9 cellular contexts compared by ENCODE assay signal in the genomic region with DNA sequence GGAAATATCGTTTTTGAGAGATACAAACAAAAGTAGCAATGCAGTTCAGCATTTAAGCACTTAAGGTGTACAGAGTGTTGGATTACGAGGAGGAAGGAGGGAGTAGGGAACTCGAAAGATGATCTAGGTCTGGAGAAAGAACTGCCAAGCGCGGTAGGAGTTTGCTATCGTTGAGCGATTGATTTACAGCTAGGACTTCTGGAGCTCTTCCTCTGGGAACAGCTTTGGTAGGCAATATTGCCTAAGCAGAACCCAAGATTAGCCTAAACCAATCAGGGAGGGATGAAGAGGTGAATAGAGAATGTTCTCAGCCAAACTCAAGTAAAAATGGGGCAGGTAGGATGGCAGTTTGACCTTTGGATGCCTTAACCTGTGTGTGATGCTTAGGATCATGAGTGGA. TPM values are rescaled to one million over a fixed set of nuclear protein-coding genes. Genes with fewer than 3 reads are reported as not detected.
DNase-seq lines count a peak whose midpoint lies in the region; FAIRE-seq and TF ChIP-seq lines count a peak whose summit lies in the region.
"Had no signal": no experiment of that assay in that cellular context is flagged by ENCODE, and none has a peak within 500 bp of the region (broad histone marks: within the 10 kb centered on the region; RNA-seq: fewer than 3 reads in every experiment).

No MANE protein-coding gene starts in this region.

- CTCF ChIA-PET in activated CD4-positive, alpha-beta T cell treated with anti-CD3 and anti-CD28 coated beads, Interleukin-2, amount 10 ng/mL, durations not matched to agents 7 days and 5 days (lab: Charles Lee) = interaction anchor here (0.6 to 3.0 kb wide), 6 partner anchors 10 to 411 kb away, joined by 3 to 24 read pairs (median 8); no protein-coding TSS in a partner anchor

- no peak for TF ChIP-seq CTCF in kidney (IDR thresholded peaks at IDR 0.05; ENCODE audit: borderline replicate concordance, extremely low read depth, insufficient read depth)
- no peak for TF ChIP-seq CTCF in thyroid gland (IDR thresholded peaks at IDR 0.05)

- peak overlapping the region; percentile 97 for H3K4me3 Mint-ChIP-seq in activated CD4-positive, alpha-beta T cell treated with anti-CD3 and anti-CD28 coated beads, Interleukin-2, amount 10 ng/mL, durations not matched to agents 7 days and 5 days
- H3K4me3 Mint-ChIP-seq in activated T-helper 2 cell treated with anti-CD3 and anti-CD28 coated beads, Interferon-gamma antibody, Interleukin-2, Interleukin-4, amounts not matched to agents 10 μg/mL and 5 μg/mL and 100 μg/mL, durations not matched to agents 14 hours and 24 hours and 36 hours (ENCODE audit: low read depth) = peak overlapping the region; percentile 98

- H3K9me3 Mint-ChIP-seq in activated CD4-positive, alpha-beta T cell treated with anti-CD3 and anti-CD28 coated beads, Interleukin-2, amount 10 ng/mL, durations not matched to agents 7 days and 5 days = no peaks in the 10 kb centered on the region
- no peaks in the 10 kb centered on the region for H3K9me3 Mint-ChIP-seq in activated T-helper 2 cell treated with anti-CD3 and anti-CD28 coated beads, Interferon-gamma antibody, Interleukin-2, Interleukin-4, amounts not matched to agents 10 μg/mL and 5 μg/mL and 100 μg/mL, durations not matched to agents 14 hours and 24 hours and 36 hours

- H3K9me3 ChIP-seq in kidney (ENCODE audit: control insufficient read depth in 1 of 2, low read length in 2 of 2) (no peaks in the 10 kb centered on the region), thyroid gland (no peaks in the 10 kb centered on the region)

- peaks cover 58% of the 10 kb centered on the region for H3K4me1 Mint-ChIP-seq in activated CD4-positive, alpha-beta T cell treated with anti-CD3 and anti-CD28 coated beads, Interleukin-2, amount 10 ng/mL, durations not matched to agents 7 days and 5 days
- H3K4me1 Mint-ChIP-seq in activated T-helper 2 cell treated with anti-CD3 and anti-CD28 coated beads, Interferon-gamma antibody, Interleukin-2, Interleukin-4, amounts not matched to agents 10 μg/mL and 5 μg/mL and 100 μg/mL, durations not matched to agents 14 hours and 24 hours and 36 hours (ENCODE audit: low read depth) = peaks cover 48% of the 10 kb centered on the region

- H3K27ac ChIP-seq in kidney (ENCODE audit: low read depth in 2 of 2, low read length in 2 of 2) = no peak overlapping the region
- H3K27ac ChIP-seq in thyroid gland = peak overlapping the region in 2 of 3 donors; percentile 76 to 88

- POLR2A ChIA-PET in activated CD4-positive, alpha-beta T cell treated with anti-CD3 and anti-CD28 coated beads, Interleukin-2, amount 10 ng/mL, durations not matched to agents 7 days and 5 days (lab: Charles Lee) = interaction anchor here (1.0 kb wide), 1 partner anchor 377 kb away, joined by 3 read pairs; no protein-coding TSS in a partner anchor

- H3K4me1 ChIP-seq in kidney (ENCODE audit: control insufficient read depth in 1 of 2, insufficient read depth in 1 of 2, low read depth in 1 of 2, low read length in 2 of 2) = peaks cover 15 to 25% of the 10 kb centered on the region in 2 donors
- H3K4me1 ChIP-seq in thyroid gland = peaks cover 44 to 45% of the 10 kb centered on the region in 2 donors

- DNase-seq in activated CD4-positive, alpha-beta T cell treated with anti-CD3 and anti-CD28 coated beads, Interleukin-2, amount 10 ng/mL, durations not matched to agents 7 days and 5 days = no peak
- no peak for DNase-seq in activated CD4-positive, alpha-beta T cell treated with anti-CD3 and anti-CD28 coated beads for 1 hour
- no peak for DNase-seq in activated T-helper 2 cell treated with anti-CD3 and anti-CD28 coated beads, Interferon-gamma antibody, Interleukin-2, Interleukin-4, amounts not matched to agents 10 μg/mL and 5 μg/mL and 100 μg/mL, durations not matched to agents 14 hours and 24 hours and 36 hours (ENCODE audit: low spot score)
- DNase-seq in kidney = no peak
- no peak for DNase-seq in thyroid gland
- DNase-seq in HUDEP-2 (lab: John Stamatoyannopoulos, UW; ENCODE audit: unreplicated experiment in 76 of 76) = no peak
- no peak for DNase-seq in cortex of kidney (lab: John Stamatoyannopoulos, UW)
- no peak for DNase-seq in kidney tubule cell (ENCODE audit: low spot score)

- no peaks in the 10 kb centered on the region for H3K36me3 ChIP-seq in kidney (ENCODE audit: control insufficient read depth in 1 of 2, insufficient read depth in 2 of 2, low read length in 2 of 2)
- H3K36me3 ChIP-seq in thyroid gland = peaks cover 0 to 5% of the 10 kb centered on the region in 2 donors

- peak overlapping the region; percentile 77 to 85 for H3K9ac ChIP-seq in kidney (ENCODE audit: low read length in 2 of 2)

- intact Hi-C loops in activated T-helper 2 cell treated with anti-CD3 and anti-CD28 coated beads, Interferon-gamma antibody, Interleukin-2, Interleukin-4, amounts not matched to agents 10 μg/mL and 5 μg/mL and 100 μg/mL, durations not matched to agents 14 hours and 24 hours and 36 hours (cut with micrococcal nuclease) = loop anchor here (2.0 kb wide), 5 partner anchors 13 to 209 kb away; partner anchors contain the start of genes GLIPR2 and RNF38
- intact Hi-C loops in kidney (cut with DNase I) (no loop called here), thyroid gland (cut with DNase I) (no loop called here)

- no peak for TF ChIP-seq POLR2A in thyroid gland (IDR thresholded peaks at IDR 0.05)

- no peaks in the 10 kb centered on the region for H3K27me3 ChIP-seq in thyroid gland

- no peak for FAIRE-seq in kidney (lab: Jason Lieb, UNC)
- FAIRE-seq: TTC549 had no signal

- peaks cover 30% of the 10 kb centered on the region for H3K36me3 Mint-ChIP-seq in activated CD4-positive, alpha-beta T cell treated with anti-CD3 and anti-CD28 coated beads, Interleukin-2, amount 10 ng/mL, durations not matched to agents 7 days and 5 days (ENCODE audit: low read depth)
- peaks cover 39% of the 10 kb centered on the region for H3K36me3 Mint-ChIP-seq in activated T-helper 2 cell treated with anti-CD3 and anti-CD28 coated beads, Interferon-gamma antibody, Interleukin-2, Interleukin-4, amounts not matched to agents 10 μg/mL and 5 μg/mL and 100 μg/mL, durations not matched to agents 14 hours and 24 hours and 36 hours (ENCODE audit: low read depth)

- H3K27me3 Mint-ChIP-seq in activated CD4-positive, alpha-beta T cell treated with anti-CD3 and anti-CD28 coated beads, Interleukin-2, amount 10 ng/mL, durations not matched to agents 7 days and 5 days = peaks cover 8% of the 10 kb centered on the region
- H3K27me3 Mint-ChIP-seq in activated T-helper 2 cell treated with anti-CD3 and anti-CD28 coated beads, Interferon-gamma antibody, Interleukin-2, Interleukin-4, amounts not matched to agents 10 μg/mL and 5 μg/mL and 100 μg/mL, durations not matched to agents 14 hours and 24 hours and 36 hours (ENCODE audit: low read depth) = peaks cover 8% of the 10 kb centered on the region

- peak overlapping the region; percentile 93 for H3K27ac Mint-ChIP-seq in activated CD4-positive, alpha-beta T cell treated with anti-CD3 and anti-CD28 coated beads, Interleukin-2, amount 10 ng/mL, durations not matched to agents 7 days and 5 days
- peak overlapping the region; percentile 67 for H3K27ac Mint-ChIP-seq in activated T-helper 2 cell treated with anti-CD3 and anti-CD28 coated beads, Interferon-gamma antibody, Interleukin-2, Interleukin-4, amounts not matched to agents 10 μg/mL and 5 μg/mL and 100 μg/mL, durations not matched to agents 14 hours and 24 hours and 36 hours

- 0 to 1% methylated on average over 7 of the region's 7 CpGs for WGBS in thyroid gland, 2 donors

- H3K4me3 ChIP-seq in kidney (ENCODE audit: low read length in 2 of 2) (peak overlapping the region; percentile 70 to 83), thyroid gland (replicated peaks in 1 of 3) (peak overlapping the region; percentile 79 to 92 (median 84))

RNA-seq across cellular contexts. Expression of gene CLTA, which starts 1.0 kb away (rescaled TPM):
- 100 to 1,000 TPM; 156 to 158 TPM for total RNA-seq in activated CD4-positive, alpha-beta T cell treated with anti-CD3 and anti-CD28 coated beads, Interleukin-2, amount 10 ng/mL, durations not matched to agents 7 days and 5 days
- 160 and 161 TPM in 2 replicates for total RNA-seq in activated T-helper 2 cell treated with anti-CD3 and anti-CD28 coated beads, Interferon-gamma antibody, Interleukin-2, Interleukin-4, amounts not matched to agents 10 μg/mL and 5 μg/mL and 100 μg/mL, durations not matched to agents 14 hours and 24 hours and 36 hours
- total RNA-seq in kidney (205 TPM), thyroid gland (100 to 1,000 TPM; 215 to 373 (median 259) TPM)
- 331 TPM for polyA plus RNA-seq in kidney (ENCODE audit: insufficient read depth, low read depth, low replicate concordance)

RNA-seq across cellular contexts. Expression of gene CCIN, which starts 22.5 kb away (rescaled TPM):
- under 1 TPM in 1 of 2 experiments, not detected in 1; 0.17 TPM for total RNA-seq in activated CD4-positive, alpha-beta T cell treated with anti-CD3 and anti-CD28 coated beads, Interleukin-2, amount 10 ng/mL, durations not matched to agents 7 days and 5 days
- total RNA-seq in activated T-helper 2 cell treated with anti-CD3 and anti-CD28 coated beads, Interferon-gamma antibody, Interleukin-2, Interleukin-4, amounts not matched to agents 10 μg/mL and 5 μg/mL and 100 μg/mL, durations not matched to agents 14 hours and 24 hours and 36 hours = not detected in 2 replicates
- total RNA-seq in kidney (0.13 TPM), thyroid gland (under 1 TPM in 1 of 4 donors, not detected in 3; 0.40 TPM)
- polyA plus RNA-seq in kidney (ENCODE audit: insufficient read depth, low read depth, low replicate concordance) = not detected

RNA-seq across cellular contexts. Expression of gene GLIPR2, which starts 55.2 kb away (rescaled TPM):
- 10 to 100 TPM; 53.9 to 58.4 TPM for total RNA-seq in activated CD4-positive, alpha-beta T cell treated with anti-CD3 and anti-CD28 coated beads, Interleukin-2, amount 10 ng/mL, durations not matched to agents 7 days and 5 days
- total RNA-seq in activated T-helper 2 cell treated with anti-CD3 and anti-CD28 coated beads, Interferon-gamma antibody, Interleukin-2, Interleukin-4, amounts not matched to agents 10 μg/mL and 5 μg/mL and 100 μg/mL, durations not matched to agents 14 hours and 24 hours and 36 hours = 28.8 and 30.1 TPM in 2 replicates
- total RNA-seq in kidney (19.6 TPM), thyroid gland (10 to 100 TPM; 15.6 to 25.1 (median 20.4) TPM)
- 8.3 TPM for polyA plus RNA-seq in kidney (ENCODE audit: insufficient read depth, low read depth, low replicate concordance)

Comparison
In these comparisons a context has a peak if more than half of its experiments do, and no peak if none do; other contexts are left out.
1. H3K27ac ChIP-seq: peak in thyroid gland (2 of 3); none in kidney (0 of 2).